Comparison of ENCODE assay signal across 8 cellular contexts in the genomic region with DNA sequence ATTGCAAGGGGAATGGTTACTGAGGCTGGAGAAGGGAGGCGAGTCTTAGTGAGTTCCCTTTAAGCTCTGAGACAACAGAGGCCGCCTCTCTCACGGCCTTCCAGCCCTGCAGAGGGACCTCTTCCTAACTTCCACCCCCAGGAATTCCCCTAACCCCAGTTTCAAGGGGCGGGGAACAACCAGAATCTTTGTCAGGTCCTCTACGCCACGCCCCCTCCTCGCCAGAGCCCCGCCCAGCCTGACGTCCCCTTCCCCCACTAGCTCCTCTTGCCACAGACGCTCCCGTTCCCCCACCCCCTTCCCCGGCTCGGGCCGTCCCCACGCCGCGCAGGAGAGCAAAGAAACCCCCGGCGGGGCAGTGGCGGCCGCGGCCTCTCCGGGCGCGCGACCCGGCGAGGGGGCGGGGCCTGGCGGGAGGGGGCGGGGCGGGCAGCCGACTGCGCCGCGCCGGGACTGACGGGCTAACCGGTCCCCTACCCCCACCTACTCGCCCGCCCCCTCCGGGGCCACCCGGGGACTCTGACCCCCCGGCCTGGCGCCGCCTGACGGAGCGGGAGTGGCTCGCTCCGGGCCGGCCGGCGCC. TPM values are rescaled to one million over a fixed set of nuclear protein-coding genes. Genes with fewer than 3 reads are reported as not detected.
DNase-seq lines count a peak whose midpoint lies in the region; ATAC-seq and TF ChIP-seq lines count a peak whose summit lies in the region.

No MANE protein-coding gene starts in this region.

- H3K36me3 Mint-ChIP-seq in activated CD4-positive, alpha-beta T cell treated with anti-CD3 and anti-CD28 coated beads, Interleukin-2, amount 10 ng/mL, durations not matched to agents 24 days and 14 days (ENCODE audit: low read depth) = peaks cover 18% of the 10 kb centered on the region

- no peaks in the 10 kb centered on the region for H3K27me3 Mint-ChIP-seq in activated CD4-positive, alpha-beta T cell treated with anti-CD3 and anti-CD28 coated beads, Interleukin-2, amount 10 ng/mL, durations not matched to agents 24 days and 14 days

- peak overlapping the region; percentile 91 for H3K4me3 ChIP-seq in coronary artery

- intact Hi-C loops in activated CD4-positive, alpha-beta T cell treated with anti-CD3 and anti-CD28 coated beads, Interleukin-2, amount 10 ng/mL, durations not matched to agents 24 days and 14 days (cut with micrococcal nuclease) = loop anchor here (1.0 to 2.0 kb wide), 5 partner anchors 12 to 106 kb away; a partner anchor contains a TSS

- H3K27ac ChIP-seq in coronary artery = peak overlapping the region; percentile 61 to 94

- H3K27ac Mint-ChIP-seq in activated CD4-positive, alpha-beta T cell treated with anti-CD3 and anti-CD28 coated beads, Interleukin-2, amount 10 ng/mL, durations not matched to agents 24 days and 14 days = peak overlapping the region; percentile 90

- TF ChIP-seq CTCF in coronary artery (IDR thresholded peaks at IDR 0.05) = no peak

- DNase-seq in AG08395 (ENCODE audit: low spot score) = peak; percentile 86
- peak; percentile 7 to 67 for DNase-seq in NCI-H526 (lab: John Stamatoyannopoulos, UW)
- DNase-seq in activated CD4-positive, alpha-beta T cell treated with anti-CD3 and anti-CD28 coated beads, Interleukin-2, amount 10 ng/mL, durations not matched to agents 24 days and 14 days = peak; percentile 99
- DNase-seq in coronary artery (ENCODE audit: low spot score) = peak; percentile 91
- DNase-seq in left kidney (ENCODE audit: low read depth, low spot score) = peak; percentile 95
- peak; percentile 96 for DNase-seq in stimulated activated CD4-positive, alpha-beta T cell treated with anti-CD3 and anti-CD28 coated beads, Interleukin-1b, Interleukin-23, amount 100 ng/mL, for 48 hours

- peaks cover 50% of the 10 kb centered on the region for H3K4me1 Mint-ChIP-seq in activated CD4-positive, alpha-beta T cell treated with anti-CD3 and anti-CD28 coated beads, Interleukin-2, amount 10 ng/mL, durations not matched to agents 24 days and 14 days

- ATAC-seq in GM18907 (IDR thresholded peaks at IDR 0.05; ENCODE audit: unreplicated experiment) (peak; percentile 71), HG03139 (IDR thresholded peaks at IDR 0.05; ENCODE audit: unreplicated experiment) (peak; percentile 57)

- H3K9me3 Mint-ChIP-seq in activated CD4-positive, alpha-beta T cell treated with anti-CD3 and anti-CD28 coated beads, Interleukin-2, amount 10 ng/mL, durations not matched to agents 24 days and 14 days = no peaks in the 10 kb centered on the region

- peak overlapping the region; percentile 89 for H3K4me3 Mint-ChIP-seq in activated CD4-positive, alpha-beta T cell treated with anti-CD3 and anti-CD28 coated beads, Interleukin-2, amount 10 ng/mL, durations not matched to agents 24 days and 14 days

RNA-seq across cellular contexts. Expression of a gene that starts 12.2 kb away (rescaled TPM):
- 25.9 and 26.9 TPM in 2 replicates for total RNA-seq in activated CD4-positive, alpha-beta T cell treated with anti-CD3 and anti-CD28 coated beads, Interleukin-2, amount 10 ng/mL, durations not matched to agents 24 days and 14 days

RNA-seq across cellular contexts. Expression of a gene that starts 17.6 kb away (rescaled TPM):
- 40.4 and 41.9 TPM in 2 replicates for total RNA-seq in activated CD4-positive, alpha-beta T cell treated with anti-CD3 and anti-CD28 coated beads, Interleukin-2, amount 10 ng/mL, durations not matched to agents 24 days and 14 days

Comparison
In these comparisons a context has a peak if more than half of its experiments do, and no peak if none do; other contexts are left out.
1. Peak in every context shown above with its lines: DNase-seq, ATAC-seq, H3K4me3 ChIP-seq and H3K27ac ChIP-seq.
2. DNase-seq: peak in every context shown above with its lines; median percentile 99 in activated CD4-positive, alpha-beta T cell treated with anti-CD3 and anti-CD28 coated beads, Interleukin-2, amount 10 ng/mL, durations not matched to agents 24 days and 14 days; 96 in stimulated activated CD4-positive, alpha-beta T cell treated with anti-CD3 and anti-CD28 coated beads, Interleukin-1b, Interleukin-23, amount 100 ng/mL, for 48 hours; 95 in left kidney; 91 in coronary artery; 86 in AG08395; 37 in NCI-H526.